8 cellular contexts compared by ENCODE assay signal in the genomic region with DNA sequence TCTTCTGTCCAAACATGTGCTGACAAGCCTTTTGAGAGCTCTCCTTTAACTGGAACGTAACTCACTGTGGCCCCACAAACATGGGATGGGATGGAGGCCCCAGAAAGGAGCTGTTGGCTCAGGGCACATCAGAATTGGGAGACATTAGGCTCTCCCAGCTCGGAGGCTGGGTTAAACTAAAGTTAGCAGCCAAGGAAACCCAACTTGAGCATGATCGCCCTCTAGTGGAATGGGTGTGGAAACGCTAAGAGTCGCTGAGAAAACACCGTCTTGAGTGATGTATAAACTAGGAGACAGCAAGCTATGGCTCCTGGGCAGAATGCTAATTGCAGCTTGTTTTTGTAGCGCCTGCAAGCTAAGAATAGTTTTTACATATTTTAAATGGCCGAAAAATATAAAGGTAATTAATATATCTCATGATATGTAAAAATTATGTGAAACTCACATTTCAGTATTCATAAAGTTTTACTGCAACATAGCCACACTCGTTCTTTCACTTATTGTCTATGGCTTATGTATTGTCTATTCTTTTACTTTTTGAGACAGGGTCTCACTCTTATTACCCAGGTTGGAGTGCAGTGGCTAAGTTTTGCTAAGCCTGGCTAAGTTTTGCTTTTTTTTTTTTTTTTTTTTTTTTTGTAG.
DNase-seq lines count a peak whose midpoint lies in the region; ATAC-seq and TF ChIP-seq lines count a peak whose summit lies in the region.

No MANE protein-coding gene starts in this region.

- H3K27ac Mint-ChIP-seq in HFFc6: peak overlapping the region; percentile 77

- H3K27ac ChIP-seq in dorsolateral prefrontal cortex (no peak overlapping the region), stomach smooth muscle (ENCODE audit: low read length) (peak overlapping the region; percentile 73)

- H3K36me3 Mint-ChIP-seq in HFFc6 (ENCODE audit: low read depth): peaks cover 46% of the 10 kb centered on the region

- no peaks in the 10 kb centered on the region for H3K27me3 ChIP-seq in dorsolateral prefrontal cortex
- H3K27me3 ChIP-seq in stomach smooth muscle (ENCODE audit: control insufficient read depth in 1 of 2, insufficient read depth in 2 of 2, low read length in 2 of 2): no peaks in the 10 kb centered on the region

- H3K4me3 ChIP-seq in WI38 (ENCODE audit: low read depth, low read length) (no peak overlapping the region), dorsolateral prefrontal cortex (peak overlapping the region in 22 of 59 donors; percentile 6 to 49 (median 32)), stomach smooth muscle (ENCODE audit: low read length in 2 of 2) (peak overlapping the region; percentile 2 to 35)

- H3K4me1 ChIP-seq in stomach smooth muscle (ENCODE audit: control insufficient read depth, insufficient read depth, low read length): peaks cover 46% of the 10 kb centered on the region

- TF ChIP-seq CTCF in HFFc6 (IDR thresholded peaks at IDR 0.05) (peak; percentile 87), WI38 (IDR thresholded peaks at IDR 0.05; ENCODE audit: low read depth, low read length) (peak; percentile 80), dorsolateral prefrontal cortex (IDR thresholded peaks at IDR 0.05 in 54 of 56, conservative IDR thresholded peaks at IDR 0.05 in 2 of 56; ENCODE audit: low read depth in 1 of 56, partially characterized antibody in 56 of 56) (peak; percentile 56 to 87 (median 82))

- H3K4me3 Mint-ChIP-seq in HFFc6: no peak overlapping the region

- no peaks in the 10 kb centered on the region for H3K9me3 Mint-ChIP-seq in HFFc6

- peaks cover 13% of the 10 kb centered on the region for H3K27me3 Mint-ChIP-seq in HFFc6 (ENCODE audit: insufficient read depth)

- H3K9me3 ChIP-seq in stomach smooth muscle (ENCODE audit: control insufficient read depth in 2 of 2, low read length in 2 of 2): no peaks in the 10 kb centered on the region

- no peaks in the 10 kb centered on the region for H3K36me3 ChIP-seq in stomach smooth muscle (ENCODE audit: control insufficient read depth in 2 of 2, insufficient read depth in 2 of 2, low read length in 2 of 2)

- intact Hi-C loops in dorsolateral prefrontal cortex (cut with DNase I): loop anchor here (5.0 to 10.0 kb wide), 4 partner anchors 54 to 261 kb away; partner anchors contain the start of gene HACD2 (in 1 of the 2)

- ATAC-seq in HG02623 (IDR thresholded peaks at IDR 0.05; ENCODE audit: unreplicated experiment): no peak

- H3K9ac ChIP-seq in stomach smooth muscle (ENCODE audit: low read length in 2 of 2): peak overlapping the region; percentile 12 to 60

- H3K4me1 Mint-ChIP-seq in HFFc6 (ENCODE audit: low read depth): peaks cover 63% of the 10 kb centered on the region

- DNase-seq in DMS53 (lab: John Stamatoyannopoulos, UW) (peak; percentile 74), HFFc6 (peak; percentile 80), NCI-H2196 treated with DMSO at 0.1 percent for 48 hours (lab: John Stamatoyannopoulos, UW; ENCODE audit: unreplicated experiment) (peak; percentile 73), dorsolateral prefrontal cortex (peak in 6 of 10 donors; percentile 22 to 65 (median 56)), lung microvascular endothelial cell (ENCODE audit: low read depth in 2 of 2) (peak; percentile 59 to 84)
